12 cellular contexts compared by ENCODE assay signal in the genomic region with DNA sequence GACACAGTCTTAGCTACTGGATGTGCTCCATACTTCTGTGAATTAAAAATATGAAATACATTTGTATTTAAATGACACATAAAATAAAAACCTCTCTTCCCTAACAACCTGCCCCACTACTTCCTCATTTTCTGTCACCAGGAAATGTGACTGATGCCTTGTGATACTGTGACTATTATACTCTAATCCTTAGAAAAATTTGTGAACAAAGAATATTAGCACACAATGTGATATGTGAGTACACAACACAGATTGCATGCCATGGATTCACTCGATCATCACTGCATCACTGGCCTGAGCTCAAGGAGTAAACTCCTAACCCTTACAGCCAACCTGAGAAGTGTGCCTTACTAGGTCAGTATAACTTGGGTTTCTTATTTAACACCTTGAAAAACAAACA.
A peak's percentile ranks its signal among the peaks of the same experiment; 100 is the strongest.
DNase-seq lines count a peak whose midpoint lies in the region; ATAC-seq and TF ChIP-seq lines count a peak whose summit lies in the region.
"Had no signal": no experiment of that assay in that cellular context is flagged by ENCODE, and none has a peak within 500 bp of the region (broad histone marks: within the 10 kb centered on the region; RNA-seq: fewer than 3 reads in every experiment).

No MANE protein-coding gene starts in this region.

- no peaks in the 10 kb centered on the region for H3K79me1 ChIP-seq in IMR-90 (ENCODE audit: low read depth in 1 of 2, low read length in 2 of 2)

- no peak overlapping the region for H2AK9ac ChIP-seq in IMR-90 (replicated peaks; ENCODE audit: low read depth, low read length, poor library complexity)

- POLR2A ChIA-PET in IMR-90 (lab: Charles Lee; ENCODE audit: unreplicated experiment) = no interaction called here

- peak overlapping the region; percentile 84 for H2BK120ac ChIP-seq in IMR-90 (ENCODE audit: low read depth, low read length)

- H3K18ac ChIP-seq in IMR-90 (ENCODE audit: low read depth, low read length) = peak overlapping the region; percentile 69; the same call in 1 of the 2 replicates

- H4K8ac ChIP-seq in IMR-90 (ENCODE audit: low read depth in 2 of 2, low read length in 2 of 2) = peak overlapping the region; percentile 53 to 85

- peaks cover 25% of the 10 kb centered on the region for H3K4me1 Mint-ChIP-seq in activated naive CD8-positive, alpha-beta T cell treated with anti-CD3 and anti-CD28 coated beads, Interleukin-2, amount 50 U/mL, for 24 hours

- H3K4me1 ChIP-seq in BLaER1 treated with 17β-estradiol and CSF1 and Interleukin-3, amounts not matched to agents 10 nM and 100 nM = peaks cover 35 to 63% (median 50%) of the 10 kb centered on the region in 10 experiments
- H3K4me1 ChIP-seq in IMR-90 (ENCODE audit: control insufficient read depth, insufficient read depth, low read length) = peaks cover 9% of the 10 kb centered on the region

- H3K4ac ChIP-seq in IMR-90 (ENCODE audit: low read depth, low read length) = peak overlapping the region; percentile 84

- peak overlapping the region; percentile 79 for H4K91ac ChIP-seq in IMR-90 (ENCODE audit: insufficient read depth, low read depth, low read length)

- DNase-seq in IMR-90 (no peak), SKM-1 treated with dmso at 0.1 percent for 144 hours (lab: John Stamatoyannopoulos, UW; ENCODE audit: unreplicated experiment) (peak; percentile 60), kidney tubule cell (ENCODE audit: low spot score) (peak; percentile 58), NCI-H2081 treated with DMSO at 0.1 percent for 48 hours (lab: John Stamatoyannopoulos, UW) (no peak), NCI-H526 (lab: John Stamatoyannopoulos, UW) (no peak)
- no peak for DNase-seq in activated naive CD8-positive, alpha-beta T cell treated with anti-CD3 and anti-CD28 coated beads, Interleukin-2, amount 50 U/mL, for 24 hours
- DNase-seq: activated naive CD4-positive, alpha-beta T cell; C1 segment of cervical spinal cord had no signal

- H3K4me3 Mint-ChIP-seq in activated naive CD8-positive, alpha-beta T cell treated with anti-CD3 and anti-CD28 coated beads, Interleukin-2, amount 50 U/mL, for 24 hours = no peak overlapping the region

- H4K20me1 ChIP-seq in BLaER1 treated with 17β-estradiol and CSF1 and Interleukin-3, amounts not matched to agents 10 nM and 100 nM = no peaks in the 10 kb centered on the region
- H4K20me1 ChIP-seq in IMR-90 (ENCODE audit: insufficient read depth, low read length) = no peaks in the 10 kb centered on the region

- H3K9me3 ChIP-seq in BLaER1 treated with 17β-estradiol and CSF1 and Interleukin-3, amounts not matched to agents 10 nM and 100 nM (replicated peaks in 1 of 11) = peaks cover 0 to 14% (median 0%) of the 10 kb centered on the region in 11 experiments; a peak in 6 of 22 replicates
- no peaks in the 10 kb centered on the region for H3K9me3 ChIP-seq in IMR-90 (ENCODE audit: control insufficient read depth, insufficient read depth, low read length)
- H3K9me3 ChIP-seq: colonic mucosa, upper lobe of left lung had no signal

- dilution Hi-C loops in IMR-90 (cut with HindIII; ENCODE audit: low sequenced_read_pairs, unreplicated experiment) = no loop called here

- H3K36me3 ChIP-seq in BLaER1 treated with 17β-estradiol and CSF1 and Interleukin-3, amounts not matched to agents 10 nM and 100 nM = no peaks in the 10 kb centered on the region
- H3K36me3 ChIP-seq in IMR-90 (ENCODE audit: control insufficient read depth, insufficient read depth, low read length) = no peaks in the 10 kb centered on the region
- H3K36me3 ChIP-seq: colonic mucosa, upper lobe of left lung had no signal

- peak overlapping the region; percentile 40 to 74 (median 59); a peak in 21 of 22 replicates for H3K9ac ChIP-seq in BLaER1 treated with 17β-estradiol and CSF1 and Interleukin-3, amounts not matched to agents 10 nM and 100 nM
- no peak overlapping the region for H3K9ac ChIP-seq in IMR-90 (ENCODE audit: low read depth, low read length)

- peak overlapping the region; percentile 81 for H3K14ac ChIP-seq in IMR-90 (replicated peaks; ENCODE audit: low read depth, low read length)

- peaks cover 0 to 9% (median 0%) of the 10 kb centered on the region in 11 experiments; a peak in 1 of 22 replicates for H3K27me3 ChIP-seq in BLaER1 treated with 17β-estradiol and CSF1 and Interleukin-3, amounts not matched to agents 10 nM and 100 nM
- no peaks in the 10 kb centered on the region for H3K27me3 ChIP-seq in IMR-90 (ENCODE audit: control insufficient read depth, insufficient read depth, low read length)
- H3K27me3 ChIP-seq: colonic mucosa, upper lobe of left lung had no signal

- no CpG with 5 or more reads among the region's 1 CpG for WGBS in IMR-90 (ENCODE audit: extremely low coverage in 2 of 2, insufficient read length in 1 of 2), 2 experiments

- no peak for TF ChIP-seq RAD21 in IMR-90 (IDR thresholded peaks at IDR 0.05; ENCODE audit: low read length)

- BruUV-seq in IMR-90 (replicated peaks; lab: Mats Ljungman, UMichigan) = no TSS peak

- peak overlapping the region; percentile 50 to 87 (median 76); a peak in 21 of 22 replicates for H3K27ac ChIP-seq in BLaER1 treated with 17β-estradiol and CSF1 and Interleukin-3, amounts not matched to agents 10 nM and 100 nM
- 0 out of 2 replicates have a peak overlapping the region, but pooled peaks have one; percentile 36 for H3K27ac ChIP-seq in IMR-90 (ENCODE audit: insufficient read depth, low read length)
- H3K27ac ChIP-seq: colonic mucosa had no signal

- TF ChIP-seq CTCF in IMR-90 (conservative IDR thresholded peaks at IDR 0.05; ENCODE audit: low read depth, low read length) = no peak

- H3K36me3 Mint-ChIP-seq in activated naive CD8-positive, alpha-beta T cell treated with anti-CD3 and anti-CD28 coated beads, Interleukin-2, amount 50 U/mL, for 24 hours (ENCODE audit: low read depth) = no peaks in the 10 kb centered on the region

- no peak overlapping the region for H2AFZ ChIP-seq in IMR-90 (replicated peaks; ENCODE audit: low read length, poor library complexity)

- H3K4me2 ChIP-seq in BLaER1 treated with 17β-estradiol and CSF1 and Interleukin-3, amounts not matched to agents 10 nM and 100 nM = peak overlapping the region; percentile 72 to 92 (median 86)
- no peak overlapping the region for H3K4me2 ChIP-seq in IMR-90 (ENCODE audit: low read depth, low read length)

- H2BK15ac ChIP-seq in IMR-90 (ENCODE audit: low read depth, low read length) = peak overlapping the region; percentile 91

- peak overlapping the region; percentile 89; the same call in 1 of the 2 replicates for H2AK5ac ChIP-seq in IMR-90 (ENCODE audit: low read depth, low read length)

- TF ChIP-seq POLR2A in IMR-90 (IDR thresholded peaks at IDR 0.05; ENCODE audit: low read depth, low read length) = no peak

- intact Hi-C loops in IMR-90 (cut with micrococcal nuclease) = loop anchor here (2.0 kb wide), 1 partner anchor 281 kb away; the partner anchor contains the start of gene EFNA5

- H3K9me3 Mint-ChIP-seq in activated naive CD8-positive, alpha-beta T cell treated with anti-CD3 and anti-CD28 coated beads, Interleukin-2, amount 50 U/mL, for 24 hours = no peaks in the 10 kb centered on the region

- no peak overlapping the region for H3K27ac Mint-ChIP-seq in activated naive CD8-positive, alpha-beta T cell treated with anti-CD3 and anti-CD28 coated beads, Interleukin-2, amount 50 U/mL, for 24 hours

- peak overlapping the region; percentile 59 for H4K5ac ChIP-seq in IMR-90 (ENCODE audit: low read depth, low read length)

- H3K4me3 ChIP-seq in BLaER1 treated with 17β-estradiol and CSF1 and Interleukin-3, amounts not matched to agents 10 nM and 100 nM = peak overlapping the region in 5 of 10 experiments; percentile 3 to 40 (median 16); a peak in 6 of 20 replicates
- H3K4me3 ChIP-seq in IMR-90 (ENCODE audit: insufficient read depth, low read depth, low read length) = no peak overlapping the region
- H3K4me3 ChIP-seq: colonic mucosa, upper lobe of left lung had no signal

- peak overlapping the region; percentile 18 for H2BK5ac ChIP-seq in IMR-90 (ENCODE audit: low read depth, low read length, poor library complexity, severe bottlenecking)

- H3K27me3 Mint-ChIP-seq in activated naive CD8-positive, alpha-beta T cell treated with anti-CD3 and anti-CD28 coated beads, Interleukin-2, amount 50 U/mL, for 24 hours = no peaks in the 10 kb centered on the region

- CTCF ChIA-PET in IMR-90 (lab: Yijun Ruan, JAX) = interaction anchor here (0.9 to 1.3 kb wide), 3 partner anchors 13 to 31 kb away, joined by 3 to 5 read pairs (median 3); no protein-coding TSS in a partner anchor

- ATAC-seq in IMR-90 (ENCODE audit: low read depth) = no peak
- ATAC-seq in SK-N-SH treated with all-trans-retinoic acid at 6 μM for 48 hours = no peak
- no peak for ATAC-seq in activated naive CD8-positive, alpha-beta T cell treated with anti-CD3 and anti-CD28 coated beads, Interleukin-2, amount 50 U/mL, for 24 hours

- 0 out of 2 replicates have a peak overlapping the region, but pooled peaks have one; percentile 21 for H3K23ac ChIP-seq in IMR-90 (ENCODE audit: low read depth, low read length)

- in situ Hi-C loops in IMR-90 (cut with MboI; ENCODE audit: low sequenced_read_pairs) = no loop called here

- peaks cover 7% of the 10 kb centered on the region; the same call in 1 of the 2 replicates for H3K9me1 ChIP-seq in IMR-90 (ENCODE audit: insufficient read depth, low read length)

- H2BK20ac ChIP-seq in IMR-90 (ENCODE audit: low read depth, low read length) = peak overlapping the region; percentile 78

- no peak overlapping the region for H3K56ac ChIP-seq in IMR-90 (ENCODE audit: extremely low read depth, insufficient read depth, low read length)

TF ChIP-seq in IMR-90, 13 proteins besides CTCF, POLR2A, EP300 and RAD21:
- no peak for TF ChIP-seq MAZ (IDR thresholded peaks at IDR 0.05; ENCODE audit: borderline replicate concordance, low read depth, low read length)
TF ChIP-seq in IMR-90: peak in this region for 0.

TF ChIP-seq in SK-N-SH treated with all-trans-retinoic acid at 6 μM for 48 hours, 23 proteins besides CTCF, POLR2A, EP300 and RAD21 (continues in another document):
- TF ChIP-seq PPARA (CRISPR knock-in tag; IDR thresholded peaks at IDR 0.05; ENCODE audit: borderline replicate concordance) = no peak
- no peak for TF ChIP-seq SNAI2 (CRISPR knock-in tag; IDR thresholded peaks at IDR 0.05)
- no peak for TF ChIP-seq TOX (CRISPR knock-in tag; IDR thresholded peaks at IDR 0.05; ENCODE audit: borderline replicate concordance)
- TF ChIP-seq, protein P1, sequence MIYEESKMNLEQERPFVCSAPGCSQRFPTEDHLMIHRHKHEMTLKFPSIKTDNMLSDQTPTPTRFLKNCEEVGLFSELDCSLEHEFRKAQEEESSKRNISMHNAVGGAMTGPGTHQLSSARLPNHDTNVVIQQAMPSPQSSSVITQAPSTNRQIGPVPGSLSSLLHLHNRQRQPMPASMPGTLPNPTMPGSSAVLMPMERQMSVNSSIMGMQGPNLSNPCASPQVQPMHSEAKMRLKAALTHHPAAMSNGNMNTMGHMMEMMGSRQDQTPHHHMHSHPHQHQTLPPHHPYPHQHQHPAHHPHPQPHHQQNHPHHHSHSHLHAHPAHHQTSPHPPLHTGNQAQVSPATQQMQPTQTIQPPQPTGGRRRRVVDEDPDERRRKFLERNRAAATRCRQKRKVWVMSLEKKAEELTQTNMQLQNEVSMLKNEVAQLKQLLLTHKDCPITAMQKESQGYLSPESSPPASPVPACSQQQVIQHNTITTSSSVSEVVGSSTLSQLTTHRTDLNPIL (CRISPR knock-in tag; IDR thresholded peaks at IDR 0.05; ENCODE audit: low read depth) = no peak

Comparison
In these comparisons a context has a peak if more than half of its experiments do, and no peak if none do; other contexts are left out.
1. DNase-seq: peak in SKM-1 treated with dmso at 0.1 percent for 144 hours (single experiment) and kidney tubule cell (single experiment); none in IMR-90 (single experiment), NCI-H2081 treated with DMSO at 0.1 percent for 48 hours (single experiment), NCI-H526 (0 of 2) and activated naive CD8-positive, alpha-beta T cell treated with anti-CD3 and anti-CD28 coated beads, Interleukin-2, amount 50 U/mL, for 24 hours (single experiment).